29 cellular contexts compared by ENCODE assay signal in genomic region chr9:115808695-115809094, GRCh38.
A peak's percentile ranks its signal among the peaks of the same experiment; 100 is the strongest.
DNase-seq lines count a peak whose midpoint lies in the region; TF ChIP-seq lines count a peak whose summit lies in the region.
"Had no signal": no experiment of that assay in that cellular context is flagged by ENCODE, and none has a peak within 500 bp of the region (broad histone marks: within the 10 kb centered on the region; RNA-seq: fewer than 3 reads in every experiment).

No MANE protein-coding gene starts in this region.

- in situ Hi-C loops in astrocyte of the cerebellum (cut with HindIII; ENCODE audit: low sequenced_read_pairs): no loop called here

- TF ChIP-seq CTCF in astrocyte of the cerebellum (IDR thresholded peaks at IDR 0.05; ENCODE audit: low read depth, low read length, missing control alignments): no peak

- no peak overlapping the region for H3K4me3 ChIP-seq in astrocyte of the cerebellum (ENCODE audit: low read depth, low read length)
- no peak overlapping the region for H3K4me3 ChIP-seq in skeletal muscle cell (ENCODE audit: low read depth, low read length)
- H3K4me3 ChIP-seq: cardiac muscle cell, left ventricle myocardium inferior, ovary, Peyer's patch, SJSA1, testis, vagina had no signal

- DNase-seq in HT1080 (ENCODE audit: low read depth) (peak; percentile 47), astrocyte of the cerebellum (ENCODE audit: low read depth) (peak; percentile 26), fibroblast of peridontal ligament (ENCODE audit: extremely low read depth) (peak; percentile 57), skeletal muscle cell (ENCODE audit: low read depth) (peak; percentile 17), NCI-H128 (lab: John Stamatoyannopoulos, UW; ENCODE audit: unreplicated experiment) (no peak), NAMALWA (ENCODE audit: low spot score) (no peak)
- DNase-seq in effector CD8-positive, alpha-beta T cell (lab: John Stamatoyannopoulos, UW): no peak
- DNase-seq: activated CD4-positive, CD25-positive, alpha-beta regulatory T cell treated with anti-CD3 and anti-CD28 coated beads, Interleukin-2, amount 50 U/mL, for 72 hours; activated CD8-positive, alpha-beta T cell treated with anti-CD3 and anti-CD28 coated beads, Interleukin-2, amount 10 ng/mL, durations not matched to agents 7 days and 5 days; activated gamma-delta T cell treated with Interleukin-2 at 50 U/mL for 16 hours; CD4-positive, alpha-beta T cell; DMS 273 treated with DMSO at 0.1 percent for 48 hours; GDM1; hippocampal formation; immature natural killer cell; left ventricle myocardium inferior; midbrain; natural killer cell; NCI-H146; NCI-H524; ovary; Peyer's patch; stimulated activated CD4-positive, alpha-beta T cell treated with anti-CD3 and anti-CD28 coated beads, Interleukin-4, amount 100 ng/mL, for 4 hours; stimulated activated naive CD4-positive, alpha-beta T cell; T-cell; testis had no signal

Comparison
In these comparisons a context has a peak if more than half of its experiments do, and no peak if none do; other contexts are left out.
1. DNase-seq: peak in HT1080 (single experiment), astrocyte of the cerebellum (single experiment), fibroblast of peridontal ligament (single experiment) and skeletal muscle cell (single experiment); none in NCI-H128 (single experiment), NAMALWA (single experiment) and effector CD8-positive, alpha-beta T cell (single experiment).